4 cellular contexts compared by ENCODE assay signal in the genomic region with DNA sequence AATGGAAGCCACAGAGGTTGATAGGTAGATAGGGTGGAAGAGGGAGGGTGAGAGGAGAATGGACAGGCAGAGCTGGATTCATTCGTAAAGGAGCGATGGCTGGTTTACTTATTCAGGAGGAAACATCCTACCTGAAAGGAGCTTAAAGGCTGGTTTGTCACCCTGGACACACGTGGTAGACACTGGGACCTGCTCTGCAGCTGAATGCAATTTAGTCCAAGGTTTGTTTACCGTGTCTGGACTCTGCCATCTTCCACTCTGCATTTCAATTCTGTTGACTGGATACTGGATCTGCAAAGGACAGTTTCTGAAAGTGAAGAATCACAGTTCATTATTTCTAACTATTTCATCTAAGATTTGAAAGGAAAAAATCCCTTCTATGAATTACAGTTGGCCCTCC. TPM values are rescaled to one million over a fixed set of nuclear protein-coding genes. Genes with fewer than 3 reads are reported as not detected.
"Had no signal": no experiment of that assay in that cellular context is flagged by ENCODE, and none has a peak within 500 bp of the region (broad histone marks: within the 10 kb centered on the region; RNA-seq: fewer than 3 reads in every experiment).

No MANE protein-coding gene starts in this region.

RNA-seq across cellular contexts. Expression of a gene that starts 15.6 kb away (rescaled TPM):
- total RNA-seq: LHCN-M2, M059J, MCF 10A, NCI-H460 had no signal
